Comparison of ENCODE assay signal across 15 cellular contexts in the genomic region with DNA sequence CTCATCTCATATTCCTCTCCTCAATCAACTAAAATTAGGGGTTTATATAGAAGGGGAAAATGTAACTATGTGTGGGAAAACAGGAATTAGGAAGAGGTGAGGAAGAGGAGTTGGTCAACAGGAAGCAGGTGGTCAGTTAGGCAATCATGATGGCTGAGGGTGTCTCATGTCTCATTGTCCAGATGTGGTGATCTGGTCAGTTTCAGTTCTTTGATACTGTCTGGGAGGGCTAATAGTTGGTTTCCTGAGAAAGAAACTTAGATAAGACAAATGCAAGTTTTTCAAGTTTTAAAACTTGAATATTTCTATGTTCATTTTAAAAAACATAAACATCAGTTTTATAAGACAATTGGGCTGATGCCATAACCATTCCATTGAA.
DNase-seq lines count a peak whose midpoint lies in the region; ATAC-seq and TF ChIP-seq lines count a peak whose summit lies in the region.
"Had no signal": no experiment of that assay in that cellular context is flagged by ENCODE, and none has a peak within 500 bp of the region (broad histone marks: within the 10 kb centered on the region; RNA-seq: fewer than 3 reads in every experiment).

No MANE protein-coding gene starts in this region.

- no peaks in the 10 kb centered on the region for H3K36me3 ChIP-seq in MM.1S (replicated peaks; ENCODE audit: insufficient read depth, low read length)
- no peaks in the 10 kb centered on the region for H3K36me3 ChIP-seq in brain microvascular endothelial cell (replicated peaks)
- no peaks in the 10 kb centered on the region for H3K36me3 ChIP-seq in effector memory CD4-positive, alpha-beta T cell (ENCODE audit: control insufficient read depth, insufficient read depth, low read length)
- H3K36me3 ChIP-seq: HAP-1 had no signal

- no peaks in the 10 kb centered on the region for H3K79me2 ChIP-seq in MM.1S (ENCODE audit: low read length)

- H4K20me1 ChIP-seq in MM.1S (ENCODE audit: insufficient read depth, low read length): no peaks in the 10 kb centered on the region

- no peaks in the 10 kb centered on the region for H3K9me3 ChIP-seq in MM.1S (replicated peaks; ENCODE audit: insufficient read depth, low read length)
- no peaks in the 10 kb centered on the region for H3K9me3 ChIP-seq in effector memory CD4-positive, alpha-beta T cell (ENCODE audit: control insufficient read depth, low read length)
- H3K9me3 ChIP-seq: Caco-2, HAP-1 had no signal

- H3K4me3 ChIP-seq in MM.1S (ENCODE audit: low read length): no peak overlapping the region
- H3K4me3 ChIP-seq in brain microvascular endothelial cell (ENCODE audit: low read depth, low read length): no peak overlapping the region
- H3K4me3 ChIP-seq in effector memory CD4-positive, alpha-beta T cell (ENCODE audit: insufficient read depth, low read depth, low read length, poor library complexity, severe bottlenecking): no peak overlapping the region
- H3K4me3 ChIP-seq: HAP-1 had no signal

- no peaks in the 10 kb centered on the region for H3K9me2 ChIP-seq in MM.1S (replicated peaks; ENCODE audit: insufficient read depth, low read length)

- peak overlapping the region; percentile 92 for H3K27ac Mint-ChIP-seq in endothelial cell (ENCODE audit: unreplicated experiment)
- H3K27ac Mint-ChIP-seq: B cell; CD4-positive, CD25-positive, alpha-beta regulatory T cell had no signal

- no peak overlapping the region for H3K4me2 ChIP-seq in MM.1S (ENCODE audit: low read depth, low read length)

- peaks cover 4% of the 10 kb centered on the region for H3K27me3 Mint-ChIP-seq in endothelial cell (ENCODE audit: unreplicated experiment)
- H3K27me3 Mint-ChIP-seq: B cell; CD4-positive, CD25-positive, alpha-beta regulatory T cell had no signal

- DNase-seq in Right ventricle myocardium inferior (ENCODE audit: missing footprints) (no peak), cardiac septum (ENCODE audit: low spot score) (no peak), A172 (ENCODE audit: low spot score) (peak; percentile 2), MM.1S (peak; percentile 27), endothelial cell (ENCODE audit: low spot score) (no peak), brain microvascular endothelial cell (no peak)
- DNase-seq in effector memory CD4-positive, alpha-beta T cell: no peak
- DNase-seq: 8988T; C1 segment of cervical spinal cord; Caco-2; CD4-positive, CD25-positive, alpha-beta regulatory T cell; IMR-90 had no signal

- H3K27ac ChIP-seq in MM.1S (ENCODE audit: low read length): no peak overlapping the region
- no peak overlapping the region for H3K27ac ChIP-seq in brain microvascular endothelial cell
- no peak overlapping the region for H3K27ac ChIP-seq in effector memory CD4-positive, alpha-beta T cell (ENCODE audit: insufficient read depth, low read length, poor library complexity, severe bottlenecking)
- H3K27ac ChIP-seq: HL-60 had no signal

- no peaks in the 10 kb centered on the region for H3F3A ChIP-seq in MM.1S (ENCODE audit: insufficient read depth, low read length)

- H3K4me3 Mint-ChIP-seq in endothelial cell (ENCODE audit: unreplicated experiment): no peak overlapping the region
- H3K4me3 Mint-ChIP-seq: B cell; CD4-positive, CD25-positive, alpha-beta regulatory T cell had no signal

- ATAC-seq in Right ventricle myocardium inferior: peak; percentile 63

- intact Hi-C loops in Right ventricle myocardium inferior (cut with DNase I): no loop called here
- intact Hi-C loops in cardiac septum (cut with DNase I): no loop called here

- H3K27me3 ChIP-seq in MM.1S (replicated peaks; ENCODE audit: insufficient read depth, low read length) (no peaks in the 10 kb centered on the region), brain microvascular endothelial cell (replicated peaks) (no peaks in the 10 kb centered on the region)
- no peaks in the 10 kb centered on the region for H3K27me3 ChIP-seq in effector memory CD4-positive, alpha-beta T cell (replicated peaks; ENCODE audit: control insufficient read depth, insufficient read depth, low read length, poor library complexity, severe bottlenecking)

- peaks cover 16% of the 10 kb centered on the region for H3K4me1 Mint-ChIP-seq in endothelial cell (ENCODE audit: unreplicated experiment)
- H3K4me1 Mint-ChIP-seq: B cell; CD4-positive, CD25-positive, alpha-beta regulatory T cell had no signal

- H3K9me3 Mint-ChIP-seq in endothelial cell (ENCODE audit: unreplicated experiment): peaks cover 4% of the 10 kb centered on the region

- peaks cover 3% of the 10 kb centered on the region for H3K36me3 Mint-ChIP-seq in endothelial cell (ENCODE audit: low read depth, unreplicated experiment)
- H3K36me3 Mint-ChIP-seq: CD4-positive, CD25-positive, alpha-beta regulatory T cell had no signal

- in situ Hi-C loops in brain microvascular endothelial cell (cut with HindIII; ENCODE audit: low pct_ligation_motif_present, low sequenced_read_pairs): no loop called here

- TF ChIP-seq CTCF in MM.1S (IDR thresholded peaks at IDR 0.05; ENCODE audit: low read length): no peak
- TF ChIP-seq CTCF in endothelial cell (IDR thresholded peaks at IDR 0.05; ENCODE audit: unreplicated experiment): no peak
- TF ChIP-seq CTCF in brain microvascular endothelial cell (IDR thresholded peaks at IDR 0.05; ENCODE audit: low read depth, low read length, missing control alignments): no peak

- H3K4me1 ChIP-seq in MM.1S (ENCODE audit: low read length): no peaks in the 10 kb centered on the region
- H3K4me1 ChIP-seq in effector memory CD4-positive, alpha-beta T cell (ENCODE audit: control insufficient read depth, insufficient read depth, low read length, poor library complexity, severe bottlenecking): no peaks in the 10 kb centered on the region
- H3K4me1 ChIP-seq: Caco-2, HAP-1 had no signal

- H2AFZ ChIP-seq in MM.1S (ENCODE audit: low read length): no peak overlapping the region

- no peak overlapping the region for H3K9ac ChIP-seq in MM.1S (ENCODE audit: low read length)

Comparison
In these comparisons a context has a peak if more than half of its experiments do, and no peak if none do; other contexts are left out.
1. DNase-seq: peak in A172 (single experiment) and MM.1S (single experiment); none in Right ventricle myocardium inferior (single experiment), cardiac septum (single experiment), endothelial cell (single experiment), brain microvascular endothelial cell (single experiment) and effector memory CD4-positive, alpha-beta T cell (0 of 3).